Comparison of ENCODE assay signal across 9 cellular contexts in genomic region chrX:16239211-16239610, GRCh38.
DNase-seq lines count a peak whose midpoint lies in the region; FAIRE-seq and TF ChIP-seq lines count a peak whose summit lies in the region.
"Had no signal": no experiment of that assay in that cellular context is flagged by ENCODE, and none has a peak within 500 bp of the region (broad histone marks: within the 10 kb centered on the region; RNA-seq: fewer than 3 reads in every experiment).

No MANE protein-coding gene starts in this region.

- FAIRE-seq in GM18507 (lab: Jason Lieb, UNC): peak; percentile 88

- no peaks in the 10 kb centered on the region for H3K27me3 ChIP-seq in SJSA1 (replicated peaks)

- peak; percentile 1 for DNase-seq in GM18507 (ENCODE audit: extremely low spot score, insufficient read length, low read depth)
- peak; percentile 30 for DNase-seq in HFF-Myc (ENCODE audit: extremely low read depth, low read depth)
- DNase-seq in SJSA1 (ENCODE audit: low read depth in 1 of 2, low spot score in 2 of 2): peak; percentile 42 to 57
- DNase-seq in kidney tubule cell (ENCODE audit: low spot score): peak; percentile 96
- no peak for DNase-seq in NCI-H2227 treated with DMSO at 0.1 percent for 48 hours (lab: John Stamatoyannopoulos, UW)
- no peak for DNase-seq in NCI-H2029 (lab: John Stamatoyannopoulos, UW)
- DNase-seq in stimulated activated CD4-positive, alpha-beta T cell treated with anti-CD3 and anti-CD28 coated beads, Interleukin-12 subunit alpha, Interleukin-12 subunit beta, amount 100 ng/mL, for 4 hours: no peak
- DNase-seq in activated effector memory CD4-positive, alpha-beta T cell treated with Interleukin-2 at 50 U/mL for 16 hours: no peak
- DNase-seq: lower lobe of right lung had no signal

- peaks cover 11% of the 10 kb centered on the region for H3K4me1 ChIP-seq in SJSA1 (replicated peaks)
- H3K4me1 ChIP-seq: lower lobe of right lung had no signal

- H3K36me3 ChIP-seq in SJSA1: no peaks in the 10 kb centered on the region
- H3K36me3 ChIP-seq: lower lobe of right lung had no signal

- H3K4me3 ChIP-seq in HFF-Myc (replicated peaks; ENCODE audit: low read depth, low read length) (no peak overlapping the region), SJSA1 (no peak overlapping the region)
- H3K4me3 ChIP-seq: lower lobe of right lung had no signal

- H3K9me3 ChIP-seq in SJSA1 (replicated peaks): no peaks in the 10 kb centered on the region
- H3K9me3 ChIP-seq: lower lobe of right lung had no signal

- TF ChIP-seq CTCF in HFF-Myc (IDR thresholded peaks at IDR 0.05; ENCODE audit: low read depth, low read length, missing control alignments): no peak

- H3K27ac ChIP-seq in SJSA1: 0 out of 2 replicates have a peak overlapping the region, but pooled peaks have one; percentile 18
- H3K27ac ChIP-seq: lower lobe of right lung had no signal

Comparison
In these comparisons a context has a peak if more than half of its experiments do, and no peak if none do; other contexts are left out.
1. DNase-seq: peak in GM18507 (single experiment), HFF-Myc (single experiment), SJSA1 (2 of 2) and kidney tubule cell (single experiment); none in NCI-H2227 treated with DMSO at 0.1 percent for 48 hours (single experiment), NCI-H2029 (single experiment), stimulated activated CD4-positive, alpha-beta T cell treated with anti-CD3 and anti-CD28 coated beads, Interleukin-12 subunit alpha, Interleukin-12 subunit beta, amount 100 ng/mL, for 4 hours (single experiment) and activated effector memory CD4-positive, alpha-beta T cell treated with Interleukin-2 at 50 U/mL for 16 hours (single experiment).